20 cellular contexts compared by ENCODE assay signal in genomic region chr17:55319933-55320593, GRCh38. TPM values are rescaled to one million over a fixed set of nuclear protein-coding genes. Genes with fewer than 3 reads are reported as not detected.
"Had no signal": no experiment of that assay in that cellular context is flagged by ENCODE, and none has a peak within 500 bp of the region (broad histone marks: within the 10 kb centered on the region; RNA-seq: fewer than 3 reads in every experiment).

No MANE protein-coding gene starts in this region.

- H3K4me3 Mint-ChIP-seq: activated naive CD4-positive, alpha-beta T cell treated with anti-CD3 and anti-CD28 coated beads, Interleukin-2, amount 50 U/mL, for 24 hours; dendritic cell treated with granulocyte-macrophage colony-stimulating factor and Interleukin-4, amounts not matched to agents 40 ng/mL and 50 ng/mL, for 4 days; immature natural killer cell; naive thymus-derived CD4-positive, alpha-beta T cell had no signal

- H3K27me3 ChIP-seq: heart right ventricle, ovary, sigmoid colon, spleen, transverse colon, uterus had no signal

- H3K9me3 Mint-ChIP-seq: activated naive CD4-positive, alpha-beta T cell treated with anti-CD3 and anti-CD28 coated beads, Interleukin-2, amount 50 U/mL, for 24 hours; dendritic cell treated with granulocyte-macrophage colony-stimulating factor and Interleukin-4, amounts not matched to agents 40 ng/mL and 50 ng/mL, for 4 days; immature natural killer cell; naive thymus-derived CD4-positive, alpha-beta T cell had no signal

- ATAC-seq: heart right ventricle; naive thymus-derived CD4-positive, alpha-beta T cell had no signal

- DNase-seq: activated CD4-positive, alpha-beta T cell treated with anti-CD3 and anti-CD28 coated beads for 1 hour; activated CD8-positive, alpha-beta memory T cell treated with anti-CD3 and anti-CD28 coated beads for 24 hours; activated CD8-positive, alpha-beta memory T cell treated with anti-CD3 and anti-CD28 coated beads, Interleukin-2, amount 50 U/mL, for 48 hours; activated gamma-delta T cell; effector CD8-positive, alpha-beta T cell; heart right ventricle; immature natural killer cell; mesenchymal stem cell; naive thymus-derived CD4-positive, alpha-beta T cell; ovary; sigmoid colon; spleen; stimulated activated naive CD4-positive, alpha-beta T cell; T-helper 2 cell; transverse colon; uterus; WERI-Rb-1 had no signal

- H3K4me1 Mint-ChIP-seq: activated naive CD4-positive, alpha-beta T cell treated with anti-CD3 and anti-CD28 coated beads, Interleukin-2, amount 50 U/mL, for 24 hours; immature natural killer cell had no signal

- H3K36me3 ChIP-seq: ovary, transverse colon, uterus, WERI-Rb-1 had no signal

- H3K27me3 Mint-ChIP-seq: activated naive CD4-positive, alpha-beta T cell treated with anti-CD3 and anti-CD28 coated beads, Interleukin-2, amount 50 U/mL, for 24 hours; dendritic cell treated with granulocyte-macrophage colony-stimulating factor and Interleukin-4, amounts not matched to agents 40 ng/mL and 50 ng/mL, for 4 days had no signal

- H3K4me3 ChIP-seq: heart right ventricle, ovary, sigmoid colon, spleen, transverse colon, uterus had no signal

- H3K36me3 Mint-ChIP-seq: activated naive CD4-positive, alpha-beta T cell treated with anti-CD3 and anti-CD28 coated beads, Interleukin-2, amount 50 U/mL, for 24 hours; immature natural killer cell; naive thymus-derived CD4-positive, alpha-beta T cell had no signal

- H3K27ac Mint-ChIP-seq: activated naive CD4-positive, alpha-beta T cell treated with anti-CD3 and anti-CD28 coated beads, Interleukin-2, amount 50 U/mL, for 24 hours; dendritic cell treated with granulocyte-macrophage colony-stimulating factor and Interleukin-4, amounts not matched to agents 40 ng/mL and 50 ng/mL, for 4 days; immature natural killer cell; naive thymus-derived CD4-positive, alpha-beta T cell had no signal

- H3K4me1 ChIP-seq: spleen, transverse colon, uterus had no signal

- H3K27ac ChIP-seq: heart right ventricle, spleen, transverse colon, WERI-Rb-1 had no signal

- H3K9me3 ChIP-seq: heart right ventricle, ovary, sigmoid colon, spleen, transverse colon, uterus had no signal

RNA-seq across cellular contexts. Expression of gene HLF, which starts 55.3 kb away (rescaled TPM):
- total RNA-seq: astrocyte had no signal
